In genomic region chr5:145939532-145940065, GRCh38 we compare ENCODE assay signal across 1 cellular context.
TF ChIP-seq lines count a peak whose summit lies in the region.

No MANE protein-coding gene starts in this region.

TF ChIP-seq in H1, 55 proteins besides CTCF, POLR2A, EP300 and RAD21:
- TF ChIP-seq NANOG (IDR thresholded peaks at IDR 0.05; ENCODE audit: insufficient read depth, low read depth, low read length, poor library complexity, severe bottlenecking): no peak
- TF ChIP-seq USF2 (IDR thresholded peaks at IDR 0.05; ENCODE audit: low read length): no peak
- TF ChIP-seq GABPA (IDR thresholded peaks at IDR 0.05; ENCODE audit: borderline replicate concordance, insufficient read depth, low read length): no peak
- no peak for TF ChIP-seq TEAD4 (IDR thresholded peaks at IDR 0.05; ENCODE audit: low read depth, low read length)
- no peak for TF ChIP-seq KDM1A (IDR thresholded peaks at IDR 0.05; ENCODE audit: borderline replicate concordance, low read length)
- TF ChIP-seq SP1 (IDR thresholded peaks at IDR 0.05; ENCODE audit: low read depth, low read length): no peak
- no peak for TF ChIP-seq SIN3A (conservative IDR thresholded peaks at IDR 0.05 in 1 of 2, IDR thresholded peaks at IDR 0.05 in 1 of 2; ENCODE audit: low read depth in 1 of 2, low read length in 2 of 2)
- TF ChIP-seq RBBP5 (IDR thresholded peaks at IDR 0.05; ENCODE audit: borderline replicate concordance, low read depth, low read length): no peak
- TF ChIP-seq E2F6 (IDR thresholded peaks at IDR 0.05): no peak
- no peak for TF ChIP-seq HDAC2 (IDR thresholded peaks at IDR 0.05; ENCODE audit: borderline replicate concordance in 1 of 2, low read depth in 2 of 2, low read length in 2 of 2)
- TF ChIP-seq CBX8 (IDR thresholded peaks at IDR 0.05; ENCODE audit: borderline replicate concordance, low read depth, low read length): no peak
- no peak for TF ChIP-seq BRCA1 (IDR thresholded peaks at IDR 0.05; ENCODE audit: low read depth, low read length)
- no peak for TF ChIP-seq SUZ12 (IDR thresholded peaks at IDR 0.05; ENCODE audit: low read length)
- TF ChIP-seq SIX5 (IDR thresholded peaks at IDR 0.05; ENCODE audit: low read depth, low read length): no peak
- no peak for TF ChIP-seq NRF1 (IDR thresholded peaks at IDR 0.05; ENCODE audit: low read depth, low read length)
- TF ChIP-seq RNF2 (IDR thresholded peaks at IDR 0.05; ENCODE audit: borderline replicate concordance, low read depth, low read length, missing control alignments, poor library complexity, severe bottlenecking): no peak
